Comparison of ENCODE assay signal across 1 cellular context in the genomic region with DNA sequence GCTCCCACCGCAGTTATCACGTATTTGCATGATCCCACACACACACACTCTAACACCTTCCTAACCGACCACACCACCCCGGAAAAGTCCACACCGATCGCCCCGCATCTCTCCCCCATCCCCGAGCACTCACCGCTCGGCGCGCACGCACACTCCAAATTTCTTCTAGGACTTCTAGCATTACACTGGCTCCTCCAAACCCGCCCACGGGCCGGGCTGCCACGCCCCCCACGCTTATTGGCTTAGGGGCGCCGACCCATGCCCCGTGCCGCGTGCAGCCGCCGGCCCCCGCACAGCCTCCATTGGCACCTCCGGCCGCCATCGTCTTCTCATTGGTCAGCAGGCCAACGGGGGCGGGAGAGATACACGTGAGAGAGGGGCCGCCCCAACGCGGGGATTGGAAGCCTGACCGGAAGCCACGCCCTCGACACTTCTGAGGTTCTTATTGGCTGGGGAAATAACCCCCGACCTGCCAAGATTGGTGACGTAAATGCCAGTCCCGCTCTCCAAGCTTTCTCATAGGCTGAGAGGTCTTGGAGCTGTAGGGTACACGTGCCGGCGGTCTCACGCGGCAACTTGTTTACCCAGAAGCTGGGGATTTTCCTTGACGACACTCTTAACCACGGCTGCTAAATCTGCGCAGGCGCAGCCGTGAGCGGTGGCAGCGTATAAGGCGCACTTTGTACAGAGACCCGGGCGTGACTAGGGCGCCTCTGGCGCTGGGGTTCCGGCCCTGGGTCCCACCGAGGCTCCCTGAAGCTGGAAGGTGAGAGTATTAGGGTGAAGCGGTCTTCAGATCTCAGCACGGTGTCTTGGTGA.
TF ChIP-seq lines count a peak whose summit lies in the region.

No MANE protein-coding gene starts in this region.

TF ChIP-seq in K562, 482 proteins besides CTCF, POLR2A, EP300 and RAD21 (continued from another document and continues in another):
- TF ChIP-seq PPARD (CRISPR knock-in tag; IDR thresholded peaks at IDR 0.05) (no peak), GABPB1 (CRISPR knock-in tag; IDR thresholded peaks at IDR 0.05) (peak; percentile 88), NR2F6 (CRISPR knock-in tag; IDR thresholded peaks at IDR 0.05) (no peak), MYC (IDR thresholded peaks at IDR 0.05; ENCODE audit: low read depth, low read length) (peak; percentile 74), MYC (CRISPR knock-in tag; IDR thresholded peaks at IDR 0.05; ENCODE audit: borderline replicate concordance, low read depth) (no peak), FOXK1 (CRISPR knock-in tag; IDR thresholded peaks at IDR 0.05; ENCODE audit: borderline replicate concordance) (peak; percentile 84; the same call in 1 of the 2 replicates), CXXC5 (CRISPR knock-in tag; IDR thresholded peaks at IDR 0.05) (peak; percentile 88), LEF1 (IDR thresholded peaks at IDR 0.05) (peak; percentile 99), POLR2AphosphoS2 (IDR thresholded peaks at IDR 0.05; ENCODE audit: low read length) (no peak), CEBPG (CRISPR knock-in tag; IDR thresholded peaks at IDR 0.05) (no peak), CEBPG (tag; conservative IDR thresholded peaks at IDR 0.05 in 1 of 2, IDR thresholded peaks at IDR 0.05 in 1 of 2) (no peak), NFE2 (IDR thresholded peaks at IDR 0.05; ENCODE audit: low read depth) (no peak), CEBPB (tag; IDR thresholded peaks at IDR 0.05) (no peak), CREM (IDR thresholded peaks at IDR 0.05; ENCODE audit: low read depth) (peak; percentile 82; the same call in 1 of the 2 replicates), ARID1B (IDR thresholded peaks at IDR 0.05) (0 out of 2 replicates have a peak, but pooled peaks have one; percentile 18), MIER1 (IDR thresholded peaks at IDR 0.05; ENCODE audit: low read depth) (no peak), ZNF143 (CRISPR knock-in tag; IDR thresholded peaks at IDR 0.05) (no peak), RCOR1 (IDR thresholded peaks at IDR 0.05; ENCODE audit: borderline replicate concordance in 1 of 2, low read depth in 2 of 2, low read length in 2 of 2) (peak in 1 of 2 experiments; percentile 10; a peak in 1 of 4 replicates), TBL1XR1 (IDR thresholded peaks at IDR 0.05; ENCODE audit: low read length in 2 of 2) (no peak), SIN3A (IDR thresholded peaks at IDR 0.05; ENCODE audit: borderline replicate concordance in 2 of 2, control insufficient read depth in 1 of 2, low read depth in 2 of 2, low read length in 2 of 2) (peak; percentile 49 to 68; a peak in 2 of 4 replicates), ZNF778 (CRISPR knock-in tag; IDR thresholded peaks at IDR 0.05) (no peak), ETV5 (CRISPR knock-in tag; IDR thresholded peaks at IDR 0.05; ENCODE audit: low read depth) (peak; percentile 23; the same call in 1 of the 2 replicates), ARHGAP35 (IDR thresholded peaks at IDR 0.05; ENCODE audit: partially characterized antibody) (no peak), SMARCC2 (IDR thresholded peaks at IDR 0.05; ENCODE audit: low read depth) (no peak), FIP1L1 (IDR thresholded peaks at IDR 0.05; ENCODE audit: low read depth, low read length, poor library complexity, severe bottlenecking) (no peak), SMARCE1 (IDR thresholded peaks at IDR 0.05) (0 out of 2 replicates have a peak, but pooled peaks have one; percentile 43), SRSF9 (IDR thresholded peaks at IDR 0.05; ENCODE audit: borderline replicate concordance, low read depth, low read length) (no peak), U2AF1 (optimal IDR thresholded peaks at IDR 0.05; ENCODE audit: low read depth, low read length) (no peak), SNIP1 (IDR thresholded peaks at IDR 0.05; ENCODE audit: low read depth) (no peak), CTBP1 (IDR thresholded peaks at IDR 0.05; ENCODE audit: borderline replicate concordance) (0 out of 2 replicates have a peak, but pooled peaks have one; percentile 18), MCM3 (IDR thresholded peaks at IDR 0.05) (no peak), JUN (IDR thresholded peaks at IDR 0.05; ENCODE audit: borderline replicate concordance, low read depth, low read length) (peak; percentile 66; the same call in 1 of the 2 replicates), JUN (CRISPR knock-in tag; IDR thresholded peaks at IDR 0.05; ENCODE audit: borderline replicate concordance) (no peak), ATF1 (CRISPR knock-in tag; IDR thresholded peaks at IDR 0.05) (no peak), ATF1 (tag; IDR thresholded peaks at IDR 0.05) (peak; percentile 96), KLF13 (tag; IDR thresholded peaks at IDR 0.05; ENCODE audit: borderline replicate concordance, low read depth) (peak; percentile 90), HMGN3 (IDR thresholded peaks at IDR 0.05; ENCODE audit: borderline replicate concordance, extremely low read depth, insufficient read length, low read depth, low read length) (peak; percentile 91), CHCHD3 (CRISPR knock-in tag; IDR thresholded peaks at IDR 0.05) (no peak), MEF2A (IDR thresholded peaks at IDR 0.05; ENCODE audit: control insufficient read depth, low read depth, low read length) (no peak), SREBF1 (IDR thresholded peaks at IDR 0.05; ENCODE audit: borderline replicate concordance, low read depth, low read length) (no peak), MEF2D (tag; conservative IDR thresholded peaks at IDR 0.05; ENCODE audit: low read depth) (no peak), ZNF124 (CRISPR knock-in tag; IDR thresholded peaks at IDR 0.05) (no peak), CCNT2 (IDR thresholded peaks at IDR 0.05; ENCODE audit: borderline replicate concordance, extremely low read depth, insufficient read length, low read depth, low read length) (peak; percentile 85)
- TF ChIP-seq, protein P1, sequence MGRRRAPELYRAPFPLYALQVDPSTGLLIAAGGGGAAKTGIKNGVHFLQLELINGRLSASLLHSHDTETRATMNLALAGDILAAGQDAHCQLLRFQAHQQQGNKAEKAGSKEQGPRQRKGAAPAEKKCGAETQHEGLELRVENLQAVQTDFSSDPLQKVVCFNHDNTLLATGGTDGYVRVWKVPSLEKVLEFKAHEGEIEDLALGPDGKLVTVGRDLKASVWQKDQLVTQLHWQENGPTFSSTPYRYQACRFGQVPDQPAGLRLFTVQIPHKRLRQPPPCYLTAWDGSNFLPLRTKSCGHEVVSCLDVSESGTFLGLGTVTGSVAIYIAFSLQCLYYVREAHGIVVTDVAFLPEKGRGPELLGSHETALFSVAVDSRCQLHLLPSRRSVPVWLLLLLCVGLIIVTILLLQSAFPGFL (CRISPR knock-in tag; IDR thresholded peaks at IDR 0.05) = no peak
- TF ChIP-seq, protein P2, sequence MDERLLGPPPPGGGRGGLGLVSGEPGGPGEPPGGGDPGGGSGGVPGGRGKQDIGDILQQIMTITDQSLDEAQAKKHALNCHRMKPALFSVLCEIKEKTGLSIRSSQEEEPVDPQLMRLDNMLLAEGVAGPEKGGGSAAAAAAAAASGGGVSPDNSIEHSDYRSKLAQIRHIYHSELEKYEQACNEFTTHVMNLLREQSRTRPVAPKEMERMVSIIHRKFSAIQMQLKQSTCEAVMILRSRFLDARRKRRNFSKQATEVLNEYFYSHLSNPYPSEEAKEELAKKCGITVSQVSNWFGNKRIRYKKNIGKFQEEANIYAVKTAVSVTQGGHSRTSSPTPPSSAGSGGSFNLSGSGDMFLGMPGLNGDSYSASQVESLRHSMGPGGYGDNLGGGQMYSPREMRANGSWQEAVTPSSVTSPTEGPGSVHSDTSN (CRISPR knock-in tag; IDR thresholded peaks at IDR 0.05; ENCODE audit: low read depth) = no peak
- TF ChIP-seq, protein P2 (tag; conservative IDR thresholded peaks at IDR 0.05; ENCODE audit: low read depth) = peak; percentile 85
- TF ChIP-seq, protein P3, sequence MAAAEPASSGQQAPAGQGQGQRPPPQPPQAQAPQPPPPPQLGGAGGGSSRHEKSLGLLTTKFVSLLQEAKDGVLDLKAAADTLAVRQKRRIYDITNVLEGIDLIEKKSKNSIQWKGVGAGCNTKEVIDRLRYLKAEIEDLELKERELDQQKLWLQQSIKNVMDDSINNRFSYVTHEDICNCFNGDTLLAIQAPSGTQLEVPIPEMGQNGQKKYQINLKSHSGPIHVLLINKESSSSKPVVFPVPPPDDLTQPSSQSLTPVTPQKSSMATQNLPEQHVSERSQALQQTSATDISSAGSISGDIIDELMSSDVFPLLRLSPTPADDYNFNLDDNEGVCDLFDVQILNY (CRISPR knock-in tag; IDR thresholded peaks at IDR 0.05) = no peak
- TF ChIP-seq, protein P4, sequence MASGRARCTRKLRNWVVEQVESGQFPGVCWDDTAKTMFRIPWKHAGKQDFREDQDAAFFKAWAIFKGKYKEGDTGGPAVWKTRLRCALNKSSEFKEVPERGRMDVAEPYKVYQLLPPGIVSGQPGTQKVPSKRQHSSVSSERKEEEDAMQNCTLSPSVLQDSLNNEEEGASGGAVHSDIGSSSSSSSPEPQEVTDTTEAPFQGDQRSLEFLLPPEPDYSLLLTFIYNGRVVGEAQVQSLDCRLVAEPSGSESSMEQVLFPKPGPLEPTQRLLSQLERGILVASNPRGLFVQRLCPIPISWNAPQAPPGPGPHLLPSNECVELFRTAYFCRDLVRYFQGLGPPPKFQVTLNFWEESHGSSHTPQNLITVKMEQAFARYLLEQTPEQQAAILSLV (tag; IDR thresholded peaks at IDR 0.05) = no peak
- TF ChIP-seq, protein P5, sequence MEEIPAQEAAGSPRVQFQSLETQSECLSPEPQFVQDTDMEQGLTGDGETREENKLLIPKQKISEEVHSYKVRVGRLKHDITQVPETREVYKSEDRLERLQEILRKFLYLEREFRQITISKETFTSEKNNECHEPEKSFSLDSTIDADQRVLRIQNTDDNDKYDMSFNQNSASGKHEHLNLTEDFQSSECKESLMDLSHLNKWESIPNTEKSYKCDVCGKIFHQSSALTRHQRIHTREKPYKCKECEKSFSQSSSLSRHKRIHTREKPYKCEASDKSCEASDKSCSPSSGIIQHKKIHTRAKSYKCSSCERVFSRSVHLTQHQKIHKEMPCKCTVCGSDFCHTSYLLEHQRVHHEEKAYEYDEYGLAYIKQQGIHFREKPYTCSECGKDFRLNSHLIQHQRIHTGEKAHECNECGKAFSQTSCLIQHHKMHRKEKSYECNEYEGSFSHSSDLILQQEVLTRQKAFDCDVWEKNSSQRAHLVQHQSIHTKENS (CRISPR knock-in tag; IDR thresholded peaks at IDR 0.05) = no peak
- TF ChIP-seq, protein P6, sequence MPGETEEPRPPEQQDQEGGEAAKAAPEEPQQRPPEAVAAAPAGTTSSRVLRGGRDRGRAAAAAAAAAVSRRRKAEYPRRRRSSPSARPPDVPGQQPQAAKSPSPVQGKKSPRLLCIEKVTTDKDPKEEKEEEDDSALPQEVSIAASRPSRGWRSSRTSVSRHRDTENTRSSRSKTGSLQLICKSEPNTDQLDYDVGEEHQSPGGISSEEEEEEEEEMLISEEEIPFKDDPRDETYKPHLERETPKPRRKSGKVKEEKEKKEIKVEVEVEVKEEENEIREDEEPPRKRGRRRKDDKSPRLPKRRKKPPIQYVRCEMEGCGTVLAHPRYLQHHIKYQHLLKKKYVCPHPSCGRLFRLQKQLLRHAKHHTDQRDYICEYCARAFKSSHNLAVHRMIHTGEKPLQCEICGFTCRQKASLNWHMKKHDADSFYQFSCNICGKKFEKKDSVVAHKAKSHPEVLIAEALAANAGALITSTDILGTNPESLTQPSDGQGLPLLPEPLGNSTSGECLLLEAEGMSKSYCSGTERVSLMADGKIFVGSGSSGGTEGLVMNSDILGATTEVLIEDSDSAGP (CRISPR knock-in tag; IDR thresholded peaks at IDR 0.05) = no peak
- TF ChIP-seq, protein P7, sequence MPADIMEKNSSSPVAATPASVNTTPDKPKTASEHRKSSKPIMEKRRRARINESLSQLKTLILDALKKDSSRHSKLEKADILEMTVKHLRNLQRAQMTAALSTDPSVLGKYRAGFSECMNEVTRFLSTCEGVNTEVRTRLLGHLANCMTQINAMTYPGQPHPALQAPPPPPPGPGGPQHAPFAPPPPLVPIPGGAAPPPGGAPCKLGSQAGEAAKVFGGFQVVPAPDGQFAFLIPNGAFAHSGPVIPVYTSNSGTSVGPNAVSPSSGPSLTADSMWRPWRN (IDR thresholded peaks at IDR 0.05; ENCODE audit: low read depth) = peak; percentile 96
- TF ChIP-seq, protein P8, sequence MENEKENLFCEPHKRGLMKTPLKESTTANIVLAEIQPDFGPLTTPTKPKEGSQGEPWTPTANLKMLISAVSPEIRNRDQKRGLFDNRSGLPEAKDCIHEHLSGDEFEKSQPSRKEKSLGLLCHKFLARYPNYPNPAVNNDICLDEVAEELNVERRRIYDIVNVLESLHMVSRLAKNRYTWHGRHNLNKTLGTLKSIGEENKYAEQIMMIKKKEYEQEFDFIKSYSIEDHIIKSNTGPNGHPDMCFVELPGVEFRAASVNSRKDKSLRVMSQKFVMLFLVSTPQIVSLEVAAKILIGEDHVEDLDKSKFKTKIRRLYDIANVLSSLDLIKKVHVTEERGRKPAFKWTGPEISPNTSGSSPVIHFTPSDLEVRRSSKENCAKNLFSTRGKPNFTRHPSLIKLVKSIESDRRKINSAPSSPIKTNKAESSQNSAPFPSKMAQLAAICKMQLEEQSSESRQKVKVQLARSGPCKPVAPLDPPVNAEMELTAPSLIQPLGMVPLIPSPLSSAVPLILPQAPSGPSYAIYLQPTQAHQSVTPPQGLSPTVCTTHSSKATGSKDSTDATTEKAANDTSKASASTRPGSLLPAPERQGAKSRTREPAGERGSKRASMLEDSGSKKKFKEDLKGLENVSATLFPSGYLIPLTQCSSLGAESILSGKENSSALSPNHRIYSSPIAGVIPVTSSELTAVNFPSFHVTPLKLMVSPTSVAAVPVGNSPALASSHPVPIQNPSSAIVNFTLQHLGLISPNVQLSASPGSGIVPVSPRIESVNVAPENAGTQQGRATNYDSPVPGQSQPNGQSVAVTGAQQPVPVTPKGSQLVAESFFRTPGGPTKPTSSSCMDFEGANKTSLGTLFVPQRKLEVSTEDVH (IDR thresholded peaks at IDR 0.05; ENCODE audit: low read depth, partially characterized antibody) = peak; percentile 75
- TF ChIP-seq, protein P9, sequence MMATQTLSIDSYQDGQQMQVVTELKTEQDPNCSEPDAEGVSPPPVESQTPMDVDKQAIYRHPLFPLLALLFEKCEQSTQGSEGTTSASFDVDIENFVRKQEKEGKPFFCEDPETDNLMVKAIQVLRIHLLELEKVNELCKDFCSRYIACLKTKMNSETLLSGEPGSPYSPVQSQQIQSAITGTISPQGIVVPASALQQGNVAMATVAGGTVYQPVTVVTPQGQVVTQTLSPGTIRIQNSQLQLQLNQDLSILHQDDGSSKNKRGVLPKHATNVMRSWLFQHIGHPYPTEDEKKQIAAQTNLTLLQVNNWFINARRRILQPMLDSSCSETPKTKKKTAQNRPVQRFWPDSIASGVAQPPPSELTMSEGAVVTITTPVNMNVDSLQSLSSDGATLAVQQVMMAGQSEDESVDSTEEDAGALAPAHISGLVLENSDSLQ (IDR thresholded peaks at IDR 0.05) = peak; percentile 98
- TF ChIP-seq, protein P10, sequence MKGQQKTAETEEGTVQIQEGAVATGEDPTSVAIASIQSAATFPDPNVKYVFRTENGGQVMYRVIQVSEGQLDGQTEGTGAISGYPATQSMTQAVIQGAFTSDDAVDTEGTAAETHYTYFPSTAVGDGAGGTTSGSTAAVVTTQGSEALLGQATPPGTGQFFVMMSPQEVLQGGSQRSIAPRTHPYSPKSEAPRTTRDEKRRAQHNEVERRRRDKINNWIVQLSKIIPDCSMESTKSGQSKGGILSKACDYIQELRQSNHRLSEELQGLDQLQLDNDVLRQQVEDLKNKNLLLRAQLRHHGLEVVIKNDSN (CRISPR knock-in tag; IDR thresholded peaks at IDR 0.05) = peak; percentile 91
